In genomic region chr4:83722730-83723269, GRCh38 we compare ENCODE assay signal across 21 cellular contexts.
"Had no signal": no experiment of that assay in that cellular context is flagged by ENCODE, and none has a peak within 500 bp of the region (broad histone marks: within the 10 kb centered on the region; RNA-seq: fewer than 3 reads in every experiment).

No MANE protein-coding gene starts in this region.

- H3K4me3 ChIP-seq: MG63, SJCRH30 had no signal

- H3K36me3 ChIP-seq: MG63, SJCRH30 had no signal

- H3K27ac ChIP-seq: SJCRH30 had no signal

- H3K9me3 ChIP-seq: MG63, SJCRH30 had no signal

- H3K27me3 ChIP-seq: MG63 had no signal

- DNase-seq: Karpas-422; MG63; NCI-H1092; NCI-H1105 treated with DMSO at 0.1 percent for 48 hours; NCI-H1417 treated with DMSO at 0.1 percent for 48 hours; NCI-H146; NCI-H1694 treated with DMSO at 0.1 percent for 48 hours; NCI-H1930; NCI-H2081; NCI-H2107; NCI-H2227 treated with DMSO at 0.1 percent for 48 hours; NCI-H524; NCI-H526 treated with DMSO at 0.1 percent for 48 hours; NCI-H748 treated with DMSO at 0.1 percent for 48 hours; NK-92 treated with Interleukin-12 subunit alpha and Interleukin-12 subunit beta, amount 100 ng/mL, for 24 hours; PC-3; SHP77 treated with DMSO at 0.1 percent for 48 hours; SJCRH30; T-helper 2 cell had no signal

- ATAC-seq: Panc1, PC-3, Right ventricle myocardium inferior had no signal
